Comparison of ENCODE assay signal across 10 cellular contexts in genomic region chr10:91800192-91800591, GRCh38. TPM values are rescaled to one million over a fixed set of nuclear protein-coding genes. Genes with fewer than 3 reads are reported as not detected.
DNase-seq lines count a peak whose midpoint lies in the region; ATAC-seq, FAIRE-seq and TF ChIP-seq lines count a peak whose summit lies in the region.
"Had no signal": no experiment of that assay in that cellular context is flagged by ENCODE, and none has a peak within 500 bp of the region (broad histone marks: within the 10 kb centered on the region; RNA-seq: fewer than 3 reads in every experiment).

No MANE protein-coding gene starts in this region.

- no peak overlapping the region for H2AFZ ChIP-seq in OCI-LY1 (ENCODE audit: low read length)
- no peak overlapping the region for H2AFZ ChIP-seq in endothelial cell of umbilical vein (ENCODE audit: low read depth, low read length)
- no peak overlapping the region for H2AFZ ChIP-seq in neuronal stem cell (ENCODE audit: low read length)

- peak overlapping the region; percentile 72 to 99 (median 89) for H3K27ac Mint-ChIP-seq in CD8-positive, alpha-beta memory T cell

- DNase-seq in CD8-positive, alpha-beta memory T cell, result no peak
- DNase-seq in endothelial cell of umbilical vein (ENCODE audit: low read depth, low spot score) (no peak), neuronal stem cell (ENCODE audit: low spot score) (no peak), tibial nerve (ENCODE audit: low spot score in 2 of 2) (no peak), NCI-H1105 (lab: John Stamatoyannopoulos, UW) (no peak), NCI-H526 (lab: John Stamatoyannopoulos, UW) (no peak)
- DNase-seq: KG1, substantia nigra had no signal

- no peak overlapping the region for H2BK15ac ChIP-seq in neuronal stem cell (ENCODE audit: low read length)

- H3K4me1 ChIP-seq in CD8-positive, alpha-beta memory T cell (ENCODE audit: insufficient read depth, low read length), result peaks cover 45% of the 10 kb centered on the region
- H3K4me1 ChIP-seq in OCI-LY1 (ENCODE audit: insufficient read depth, low read length, severe bottlenecking) (peaks cover 32% of the 10 kb centered on the region), endothelial cell of umbilical vein (ENCODE audit: control insufficient read depth, extremely low read depth, insufficient read depth, low read length) (peaks cover 24% of the 10 kb centered on the region), neuronal stem cell (ENCODE audit: control insufficient read depth in 2 of 2, insufficient read depth in 1 of 2, low read depth in 1 of 2, low read length in 2 of 2) (peaks cover 9 to 26% of the 10 kb centered on the region in 2 donors), tibial nerve (peaks cover 0 to 67% (median 23%) of the 10 kb centered on the region in 4 donors)

- H2BK120ac ChIP-seq in neuronal stem cell (ENCODE audit: low read depth, low read length), result no peak overlapping the region

- H3K14ac ChIP-seq in neuronal stem cell (ENCODE audit: low read length), result no peak overlapping the region

- H3K27ac ChIP-seq in CD8-positive, alpha-beta memory T cell (ENCODE audit: low read depth, low read length), result no peak overlapping the region
- H3K27ac ChIP-seq in OCI-LY1 (ENCODE audit: low read depth, low read length, poor library complexity, severe bottlenecking) (no peak overlapping the region), endothelial cell of umbilical vein (ENCODE audit: insufficient read depth, low read depth, low read length) (no peak overlapping the region), neuronal stem cell (replicated peaks; ENCODE audit: low read length) (no peak overlapping the region), tibial nerve (peak overlapping the region in 1 of 4 donors; percentile 97)

- POLR2A ChIA-PET in CD8-positive, alpha-beta memory T cell (lab: Charles Lee), result no interaction called here
- POLR2A ChIA-PET in endothelial cell of umbilical vein (lab: Charles Lee), result no interaction called here

- H3K9ac ChIP-seq in OCI-LY1 (ENCODE audit: low read length) (peak overlapping the region; percentile 89), endothelial cell of umbilical vein (replicated peaks; ENCODE audit: extremely low read depth, insufficient read depth, low read length) (no peak overlapping the region), neuronal stem cell (ENCODE audit: low read depth, low read length, poor library complexity) (no peak overlapping the region)

- TF ChIP-seq EP300 in tibial nerve (IDR thresholded peaks at IDR 0.05), result no peak

- H2AK5ac ChIP-seq in neuronal stem cell (ENCODE audit: low read depth, low read length), result no peak overlapping the region

- no peak overlapping the region for H3K4ac ChIP-seq in neuronal stem cell (ENCODE audit: low read length)

- no peak for ATAC-seq in HG02938 (IDR thresholded peaks at IDR 0.05; ENCODE audit: unreplicated experiment)

- H3F3A ChIP-seq in OCI-LY1 (ENCODE audit: insufficient read depth, low read length), result no peaks in the 10 kb centered on the region

- no peak overlapping the region for H2BK5ac ChIP-seq in neuronal stem cell (ENCODE audit: low read length)

- peaks cover 0 to 5% of the 10 kb centered on the region in 2 donors for H3K27me3 Mint-ChIP-seq in CD8-positive, alpha-beta memory T cell

- H3K9me1 ChIP-seq in endothelial cell of umbilical vein (replicated peaks; ENCODE audit: control insufficient read depth, extremely low read depth, insufficient read depth, low read length), result no peaks in the 10 kb centered on the region

- H3K9me2 ChIP-seq in OCI-LY1 (ENCODE audit: low read depth, low read length), result no peaks in the 10 kb centered on the region

- no peaks in the 10 kb centered on the region for H3K27me3 ChIP-seq in CD8-positive, alpha-beta memory T cell (ENCODE audit: insufficient read depth, low read length, poor library complexity, severe bottlenecking)
- no peaks in the 10 kb centered on the region for H3K27me3 ChIP-seq in OCI-LY1 (ENCODE audit: insufficient read depth, low read length)
- H3K27me3 ChIP-seq in endothelial cell of umbilical vein (ENCODE audit: control insufficient read depth in 2 of 2, insufficient read depth in 2 of 2, low read length in 2 of 2), result no peaks in the 10 kb centered on the region
- H3K27me3 ChIP-seq in neuronal stem cell (ENCODE audit: control insufficient read depth in 3 of 3, insufficient read depth in 3 of 3, low read depth in 1 of 3, low read length in 3 of 3), result no peaks in the 10 kb centered on the region
- no peaks in the 10 kb centered on the region for H3K27me3 ChIP-seq in tibial nerve

- H3K4me2 ChIP-seq in OCI-LY1 (ENCODE audit: low read length) (peak overlapping the region; percentile 98), endothelial cell of umbilical vein (ENCODE audit: insufficient read depth, low read length) (peak overlapping the region; percentile 83), neuronal stem cell (ENCODE audit: insufficient read depth, low read length, poor library complexity, severe bottlenecking) (peak overlapping the region; percentile 36)

- no peaks in the 10 kb centered on the region for H3K9me3 Mint-ChIP-seq in CD8-positive, alpha-beta memory T cell

- H3K36me3 ChIP-seq in CD8-positive, alpha-beta memory T cell (ENCODE audit: insufficient read depth, low read length), result no peaks in the 10 kb centered on the region
- H3K36me3 ChIP-seq in OCI-LY1 (ENCODE audit: insufficient read depth, low read length) (peaks cover 9% of the 10 kb centered on the region), endothelial cell of umbilical vein (ENCODE audit: control insufficient read depth in 2 of 2, extremely low read depth in 1 of 2, insufficient read depth in 2 of 2, low read length in 2 of 2) (peaks cover 0 to 2% of the 10 kb centered on the region in 2 experiments), neuronal stem cell (replicated peaks in 1 of 2; ENCODE audit: control insufficient read depth in 2 of 2, insufficient read depth in 2 of 2, low read length in 2 of 2) (peaks cover 5 to 56% of the 10 kb centered on the region in 2 donors), tibial nerve (peaks cover 0 to 7% (median 0%) of the 10 kb centered on the region in 3 donors)

- no CpG with 5 or more reads among the region's 5 CpGs for WGBS in neuronal stem cell (ENCODE audit: extremely low coverage in 2 of 2, insufficient read length in 2 of 2, insufficient replicate concordance in 1 of 2), 2 donors
- WGBS in tibial nerve, 2 donors, result 50 to 61% methylated on average over 5 of the region's 5 CpGs

- H3K4me3 Mint-ChIP-seq in CD8-positive, alpha-beta memory T cell, result peak overlapping the region; percentile 95 to 99 (median 97)

- H3K9me3 ChIP-seq in CD8-positive, alpha-beta memory T cell (ENCODE audit: low read length), result no peaks in the 10 kb centered on the region
- H3K9me3 ChIP-seq in OCI-LY1 (ENCODE audit: low read length) (no peaks in the 10 kb centered on the region), endothelial cell of umbilical vein (replicated peaks; ENCODE audit: control insufficient read depth, insufficient read depth, low read length) (no peaks in the 10 kb centered on the region), neuronal stem cell (replicated peaks in 1 of 2; ENCODE audit: control insufficient read depth in 2 of 2, insufficient read depth in 1 of 2, low read depth in 1 of 2, low read length in 2 of 2) (peaks cover 0 to 9% of the 10 kb centered on the region in 2 donors), tibial nerve (no peaks in the 10 kb centered on the region)

- no TSS peak for BruUV-seq in endothelial cell of umbilical vein (replicated peaks; lab: Mats Ljungman, UMichigan)

- peaks cover 0 to 62% (median 14%) of the 10 kb centered on the region in 3 donors for H3K36me3 Mint-ChIP-seq in CD8-positive, alpha-beta memory T cell

- intact Hi-C loops in endothelial cell of umbilical vein (cut with micrococcal nuclease), result no loop called here

- H3K79me2 ChIP-seq in OCI-LY1 (ENCODE audit: insufficient read depth, low read length), result peaks cover 37% of the 10 kb centered on the region
- H3K79me2 ChIP-seq in endothelial cell of umbilical vein (ENCODE audit: control insufficient read depth, insufficient read depth, low read length), result peaks cover 61% of the 10 kb centered on the region

- dilution Hi-C loops in endothelial cell of umbilical vein (cut with MboI; ENCODE audit: extremely low pct_ligation_motif_present, low sequenced_read_pairs), result no loop called here

- H3K4me1 Mint-ChIP-seq in CD8-positive, alpha-beta memory T cell, result peaks cover 74 to 90% (median 88%) of the 10 kb centered on the region in 3 donors

- H4K20me1 ChIP-seq in OCI-LY1 (ENCODE audit: insufficient read depth, low read length), result no peaks in the 10 kb centered on the region
- no peaks in the 10 kb centered on the region for H4K20me1 ChIP-seq in endothelial cell of umbilical vein (replicated peaks; ENCODE audit: control insufficient read depth, extremely low read depth, insufficient read depth, low read length)

- H4K8ac ChIP-seq in neuronal stem cell (ENCODE audit: low read depth, low read length), result no peak overlapping the region

- TF ChIP-seq POLR2A in endothelial cell of umbilical vein (IDR thresholded peaks at IDR 0.05; ENCODE audit: low read depth, low read length) (no peak), tibial nerve (IDR thresholded peaks at IDR 0.05) (no peak)

- H3K18ac ChIP-seq in neuronal stem cell (ENCODE audit: low read length), result no peak overlapping the region

- no peak overlapping the region for H4K91ac ChIP-seq in neuronal stem cell (ENCODE audit: low read depth, low read length, poor library complexity)

- H3K23ac ChIP-seq in neuronal stem cell (ENCODE audit: low read depth, low read length, poor library complexity), result no peak overlapping the region

- H3K79me1 ChIP-seq in neuronal stem cell (ENCODE audit: low read depth, low read length), result peaks cover 4% of the 10 kb centered on the region

- H2BK12ac ChIP-seq in neuronal stem cell (ENCODE audit: low read length), result no peak overlapping the region

- peak; percentile 8 for FAIRE-seq in endothelial cell of umbilical vein (lab: Jason Lieb, UNC)

- TF ChIP-seq CTCF in OCI-LY1 (IDR thresholded peaks at IDR 0.05; ENCODE audit: low read length) (no peak), endothelial cell of umbilical vein (IDR thresholded peaks at IDR 0.05; ENCODE audit: extremely low read depth in 1 of 2, insufficient read depth in 1 of 2, low read depth in 1 of 2, low read length in 2 of 2) (no peak), tibial nerve (IDR thresholded peaks at IDR 0.05) (no peak)

- peak overlapping the region; percentile 71 for H3K4me3 ChIP-seq in CD8-positive, alpha-beta memory T cell (ENCODE audit: low read length)
- H3K4me3 ChIP-seq in OCI-LY1 (ENCODE audit: low read depth, low read length, poor library complexity, severe bottlenecking) (peak overlapping the region; percentile 96), endothelial cell of umbilical vein (replicated peaks in 1 of 3; ENCODE audit: insufficient read depth in 1 of 3, low read depth in 1 of 3, low read length in 3 of 3) (peak overlapping the region in 1 of 3 experiments; percentile 89), neuronal stem cell (ENCODE audit: low read length in 2 of 2) (peak overlapping the region; percentile 64 to 94), tibial nerve (peak overlapping the region in 2 of 4 donors; percentile 4 to 88)

- CTCF ChIA-PET in CD8-positive, alpha-beta memory T cell (lab: Charles Lee), result interaction anchor here (0.6 to 1.7 kb wide), 3 partner anchors 8 to 662 kb away, joined by 3 read pairs; no protein-coding TSS in a partner anchor
- CTCF ChIA-PET in endothelial cell of umbilical vein (lab: Charles Lee), result interaction anchor here (1.2 kb wide), 1 partner anchor 41 kb away, joined by 3 read pairs; no protein-coding TSS in a partner anchor

RNA-seq across cellular contexts. Expression of gene TNKS2, which starts 2.0 kb away (rescaled TPM):
- total RNA-seq in CD8-positive, alpha-beta memory T cell, result 10 to 100 TPM; 27.3 to 29.2 TPM
- 31.5 TPM for polyA plus RNA-seq in CD8-positive, alpha-beta memory T cell
- total RNA-seq in endothelial cell of umbilical vein (33.3 and 34.0 TPM in 2 replicates), tibial nerve (10 to 100 TPM; 47.7 to 60.7 (median 54.0) TPM)
- polyA plus RNA-seq in endothelial cell of umbilical vein, result 10.9 and 13.6 TPM in 2 replicates
- polyA plus RNA-seq in endothelial cell of umbilical vein (2011; cell fraction: cytosol; rRNA removed), result 11.0 and 12.8 TPM in 2 replicates
- polyA plus RNA-seq in endothelial cell of umbilical vein (2011; cell fraction: nucleus; rRNA removed), result 31.7 and 37.5 TPM in 2 replicates
- polyA plus RNA-seq in endothelial cell of umbilical vein (2012), result 26.2 and 32.7 TPM in 2 replicates
- 40.5 and 41.5 TPM in 2 replicates for polyA minus RNA-seq in endothelial cell of umbilical vein
- polyA minus RNA-seq in endothelial cell of umbilical vein (2011; cell fraction: cytosol; rRNA and poly(A)+ RNA removed), result 25.6 TPM
- polyA minus RNA-seq in endothelial cell of umbilical vein (2011; cell fraction: nucleus; rRNA and poly(A)+ RNA removed), result 25.4 and 34.3 TPM in 2 replicates
- polyA plus RNA-seq in neuronal stem cell (2013, experiment 1 of 2), result 31.3 TPM
- polyA plus RNA-seq in neuronal stem cell (2013, experiment 2 of 2), result 31.4 TPM

Comparison
In these comparisons a context has a peak if more than half of its experiments do, and no peak if none do; other contexts are left out.
1. H3K4me2 ChIP-seq: peak in every context shown above with its lines; median percentile 98 in OCI-LY1; 83 in endothelial cell of umbilical vein; 36 in neuronal stem cell.